11 cellular contexts compared by ENCODE assay signal in genomic region chr9:133768859-133769510, GRCh38. TPM values are rescaled to one million over a fixed set of nuclear protein-coding genes. Genes with fewer than 3 reads are reported as not detected.
DNase-seq lines count a peak whose midpoint lies in the region; FAIRE-seq and TF ChIP-seq lines count a peak whose summit lies in the region.
"Had no signal": no experiment of that assay in that cellular context is flagged by ENCODE, and none has a peak within 500 bp of the region (broad histone marks: within the 10 kb centered on the region; RNA-seq: fewer than 3 reads in every experiment).

No MANE protein-coding gene starts in this region.

- H2AK5ac ChIP-seq in neuronal stem cell (ENCODE audit: low read depth, low read length) = no peak overlapping the region

- H3K9ac ChIP-seq in endodermal cell (ENCODE audit: extremely low read depth, low read length, poor library complexity, severe bottlenecking) (no peak overlapping the region), neuronal stem cell (ENCODE audit: low read depth, low read length, poor library complexity) (no peak overlapping the region)

- H3K4me2 ChIP-seq in neuronal stem cell (ENCODE audit: insufficient read depth, low read length, poor library complexity, severe bottlenecking) = no peak overlapping the region

- H2AFZ ChIP-seq in neuronal stem cell (ENCODE audit: low read length) = no peak overlapping the region

- no peaks in the 10 kb centered on the region for H3K79me1 ChIP-seq in neuronal stem cell (ENCODE audit: low read depth, low read length)

- H3K36me3 Mint-ChIP-seq in endodermal cell (ENCODE audit: low read depth) = peaks cover 53% of the 10 kb centered on the region

- H3K4me1 Mint-ChIP-seq in endodermal cell = no peaks in the 10 kb centered on the region

- no peak overlapping the region for H2BK12ac ChIP-seq in neuronal stem cell (ENCODE audit: low read length)

- no peak overlapping the region for H2BK15ac ChIP-seq in neuronal stem cell (ENCODE audit: low read length)

- H3K27ac ChIP-seq in endodermal cell (ENCODE audit: low read depth, low read length) (no peak overlapping the region), neuronal stem cell (replicated peaks; ENCODE audit: low read length) (no peak overlapping the region)
- H3K27ac ChIP-seq: SK-N-MC, vagina had no signal

- no peak overlapping the region for H3K27ac Mint-ChIP-seq in endodermal cell

- no peak for FAIRE-seq in urothelium cell line (lab: Jason Lieb, UNC)
- FAIRE-seq: keratinocyte had no signal

- H3K4me3 Mint-ChIP-seq in endodermal cell = no peak overlapping the region

- H3K9me3 Mint-ChIP-seq in endodermal cell = peaks cover 22% of the 10 kb centered on the region

- H3K36me3 ChIP-seq in endodermal cell (ENCODE audit: control insufficient read depth, insufficient read depth, low read length) (peaks cover 48% of the 10 kb centered on the region), neuronal stem cell (replicated peaks in 1 of 2; ENCODE audit: control insufficient read depth in 2 of 2, insufficient read depth in 2 of 2, low read length in 2 of 2) (peaks cover 24 to 96% of the 10 kb centered on the region in 2 donors)

- H3K23ac ChIP-seq in neuronal stem cell (ENCODE audit: low read depth, low read length, poor library complexity) = no peak overlapping the region

- H3K4ac ChIP-seq in neuronal stem cell (ENCODE audit: low read length) = no peak overlapping the region

- no peak for TF ChIP-seq POLR2A in NB4 (IDR thresholded peaks at IDR 0.05; ENCODE audit: extremely low read depth, insufficient read length)

- no peak overlapping the region for H3K14ac ChIP-seq in neuronal stem cell (ENCODE audit: low read length)

- WGBS in endodermal cell (ENCODE audit: insufficient coverage in 1 of 2, insufficient read length in 1 of 2), 2 experiments = 83 to 91% methylated on average over 1 to 15 of the region's 15 CpGs
- WGBS in neuronal stem cell (ENCODE audit: extremely low coverage in 2 of 2, insufficient read length in 2 of 2, insufficient replicate concordance in 1 of 2), 2 donors = no CpG with 5 or more reads among the region's 15 CpGs

- H3K4me3 ChIP-seq in NB4 (ENCODE audit: low read depth, low read length) = no peak overlapping the region
- no peak overlapping the region for H3K4me3 ChIP-seq in endodermal cell (ENCODE audit: low read length)
- no peak overlapping the region for H3K4me3 ChIP-seq in neuronal stem cell (ENCODE audit: low read length in 2 of 2)
- H3K4me3 ChIP-seq: SK-N-MC, vagina had no signal

- DNase-seq in ELF-1 (ENCODE audit: low read depth, low spot score) (peak; percentile 63), NB4 (ENCODE audit: low read depth) (peak; percentile 57), endodermal cell (peak; percentile 92), neuronal stem cell (ENCODE audit: low spot score) (no peak), NCI-H510A (lab: John Stamatoyannopoulos, UW) (no peak), epidermal melanocyte (ENCODE audit: insufficient read length, low spot score) (no peak), urothelium cell line (ENCODE audit: low spot score) (no peak)
- DNase-seq: NCI-H187 had no signal

- peak overlapping the region; percentile 59 for H2BK5ac ChIP-seq in neuronal stem cell (ENCODE audit: low read length)

- H4K8ac ChIP-seq in neuronal stem cell (ENCODE audit: low read depth, low read length) = no peak overlapping the region

- H3K27me3 ChIP-seq in endodermal cell (ENCODE audit: control insufficient read depth, insufficient read depth, low read length, poor library complexity, severe bottlenecking) = no peaks in the 10 kb centered on the region
- H3K27me3 ChIP-seq in neuronal stem cell (ENCODE audit: control insufficient read depth in 3 of 3, insufficient read depth in 3 of 3, low read depth in 1 of 3, low read length in 3 of 3) = no peaks in the 10 kb centered on the region
- H3K27me3 ChIP-seq: vagina had no signal

- H4K91ac ChIP-seq in neuronal stem cell (ENCODE audit: low read depth, low read length, poor library complexity) = no peak overlapping the region

- no peaks in the 10 kb centered on the region for H3K4me1 ChIP-seq in endodermal cell (ENCODE audit: control insufficient read depth, insufficient read depth, low read length)
- H3K4me1 ChIP-seq in neuronal stem cell (ENCODE audit: control insufficient read depth in 2 of 2, insufficient read depth in 1 of 2, low read depth in 1 of 2, low read length in 2 of 2) = no peaks in the 10 kb centered on the region
- H3K4me1 ChIP-seq: vagina had no signal

- peak; percentile 64 for TF ChIP-seq CTCF in NB4 (IDR thresholded peaks at IDR 0.05; ENCODE audit: low read depth, low read length)
- TF ChIP-seq CTCF in endodermal cell (conservative IDR thresholded peaks at IDR 0.05) = peak; percentile 60

- H2BK120ac ChIP-seq in neuronal stem cell (ENCODE audit: low read depth, low read length) = no peak overlapping the region

- no peak overlapping the region for H3K18ac ChIP-seq in neuronal stem cell (ENCODE audit: low read length)

- H3K27me3 Mint-ChIP-seq in endodermal cell (ENCODE audit: insufficient read depth) = no peaks in the 10 kb centered on the region

- H3K9me3 ChIP-seq in endodermal cell (ENCODE audit: control insufficient read depth, low read length) (peaks cover 23% of the 10 kb centered on the region), neuronal stem cell (replicated peaks in 1 of 2; ENCODE audit: control insufficient read depth in 2 of 2, insufficient read depth in 1 of 2, low read depth in 1 of 2, low read length in 2 of 2) (peaks cover 9 to 28% of the 10 kb centered on the region in 2 donors)

RNA-seq across cellular contexts. Expression of gene SARDH, which starts 30.8 kb away (rescaled TPM):
- total RNA-seq in endodermal cell = 10 to 100 TPM in 1 of 2 donors, 1 to 10 TPM in 1; 8.4 to 11.2 TPM
- polyA plus RNA-seq in endodermal cell (2013, experiment 1 of 2) = 6.2 TPM
- polyA plus RNA-seq in endodermal cell (2013, experiment 2 of 2) = 6.1 TPM
- 3.8 TPM for polyA plus RNA-seq in neuronal stem cell (2013, experiment 1 of 2)
- polyA plus RNA-seq in neuronal stem cell (2013, experiment 2 of 2) = 3.7 TPM

Comparison
In these comparisons a context has a peak if more than half of its experiments do, and no peak if none do; other contexts are left out.
1. DNase-seq: peak in ELF-1 (single experiment), NB4 (single experiment) and endodermal cell (single experiment); none in neuronal stem cell (single experiment), NCI-H510A (single experiment), epidermal melanocyte (single experiment) and urothelium cell line (single experiment).